ENCODE assay signal across 8 cellular contexts in the genomic region with DNA sequence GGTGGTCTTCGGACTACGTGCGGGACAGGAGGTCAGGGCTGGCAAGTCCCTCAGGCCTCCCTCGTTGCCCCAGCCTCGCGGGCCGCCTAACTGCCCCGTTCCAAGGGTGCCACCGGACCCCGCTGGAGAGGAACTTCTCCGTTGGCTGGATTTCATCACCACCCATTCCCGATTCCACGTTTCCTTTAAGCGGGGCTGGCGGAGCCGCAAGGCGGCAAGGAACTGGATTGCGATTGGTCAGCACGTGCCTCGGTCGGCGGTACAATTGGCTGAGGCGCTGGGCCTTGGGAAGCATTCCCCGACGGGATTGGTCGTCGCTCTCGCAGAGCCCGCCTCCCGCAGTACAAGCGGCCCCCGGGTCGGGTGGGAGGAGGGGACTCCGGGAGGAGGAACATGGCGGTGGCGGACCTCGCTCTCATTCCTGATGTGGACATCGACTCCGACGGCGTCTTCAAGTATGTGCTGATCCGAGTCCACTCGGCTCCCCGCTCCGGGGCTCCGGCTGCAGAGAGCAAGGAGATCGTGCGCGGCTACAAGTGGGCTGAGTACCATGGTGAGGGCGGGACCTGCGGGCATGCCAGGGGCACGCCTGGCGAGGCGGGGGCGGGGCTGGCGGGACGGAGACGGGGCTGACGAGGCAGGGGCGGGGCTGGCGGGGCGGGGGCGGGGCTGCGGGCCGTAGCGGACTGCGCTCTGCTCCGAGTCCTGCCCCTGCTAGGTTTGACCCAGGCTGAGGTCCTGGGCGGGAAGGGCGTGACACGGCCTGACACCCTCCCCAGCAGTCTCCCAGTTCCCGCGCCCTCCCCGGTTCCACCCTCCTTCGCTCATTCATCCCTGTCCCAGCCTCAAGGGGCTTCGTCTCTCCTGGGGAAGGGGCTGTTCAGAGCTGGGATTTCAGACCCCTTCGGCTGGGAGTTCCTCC. TPM values are rescaled to one million over a fixed set of nuclear protein-coding genes. Genes with fewer than 3 reads are reported as not detected.
DNase-seq lines count a peak whose midpoint lies in the region; ATAC-seq and TF ChIP-seq lines count a peak whose summit lies in the region.

Gene PHPT1 (plus strand): TSS at position 372 of the 922 bp plus-strand sequence. CDS start 22 bp downstream, at position 394.

- no peaks in the 10 kb centered on the region for H4K20me1 ChIP-seq in OCI-LY1 (ENCODE audit: insufficient read depth, low read length)

- H3K79me2 ChIP-seq in OCI-LY1 (ENCODE audit: insufficient read depth, low read length) = no peaks in the 10 kb centered on the region

- peak within 1 kb of the TSS; percentile 98 for H3K27ac Mint-ChIP-seq in Calu3 (ENCODE audit: unreplicated experiment)

- peaks cover 5% of the 10 kb centered on the region for H3K27me3 ChIP-seq in HUES64 (ENCODE audit: insufficient read depth, low read length)
- H3K27me3 ChIP-seq in OCI-LY1 (ENCODE audit: insufficient read depth, low read length) = no peaks in the 10 kb centered on the region

- peak within 1 kb of the TSS; percentile 96 for H3K4me3 Mint-ChIP-seq in Calu3 (ENCODE audit: low read depth, unreplicated experiment)

- no peaks in the 10 kb centered on the region for H3K4me1 ChIP-seq in HUES64 (ENCODE audit: insufficient read depth, low read length)
- H3K4me1 ChIP-seq in OCI-LY1 (ENCODE audit: insufficient read depth, low read length, severe bottlenecking) = peaks cover 7% of the 10 kb centered on the region

- under 1% methylated on average over 77 of the region's 77 CpGs for WGBS in HUES64

- no peaks in the 10 kb centered on the region for H3K9me3 Mint-ChIP-seq in Calu3 (ENCODE audit: low read depth, unreplicated experiment)

- peaks cover 5% of the 10 kb centered on the region for H3K4me1 Mint-ChIP-seq in Calu3 (ENCODE audit: low read depth, unreplicated experiment)

- peak within 1 kb of the TSS; percentile 89 for H3K4me3 ChIP-seq in HUES64 (ENCODE audit: low read length)
- peak within 1 kb of the TSS; percentile 65 for H3K4me3 ChIP-seq in OCI-LY1 (ENCODE audit: low read depth, low read length, poor library complexity, severe bottlenecking)

- no peaks in the 10 kb centered on the region for H3F3A ChIP-seq in OCI-LY1 (ENCODE audit: insufficient read depth, low read length)

- ATAC-seq in GM21447 (IDR thresholded peaks at IDR 0.05; ENCODE audit: unreplicated experiment) = peak; percentile 67

- H3K27me3 Mint-ChIP-seq in Calu3 (ENCODE audit: unreplicated experiment) = no peaks in the 10 kb centered on the region

- in situ Hi-C loops in endometrial microvascular endothelial cells (cut with HindIII; ENCODE audit: inconsistent ontology term, low pct_unique_long_range_greater_than_20kb, low sequenced_read_pairs) = no loop called here

- intact Hi-C loops in Calu3 (cut with micrococcal nuclease; ENCODE audit: unreplicated experiment) = no loop called here

- peak within 1 kb of the TSS; percentile 95 for H3K27ac ChIP-seq in HUES64 (ENCODE audit: low read depth, low read length)
- peak within 1 kb of the TSS; percentile 76 for H3K27ac ChIP-seq in OCI-LY1 (ENCODE audit: low read depth, low read length, poor library complexity, severe bottlenecking)

- H3K36me3 Mint-ChIP-seq in Calu3 (ENCODE audit: insufficient read depth, unreplicated experiment) = peaks cover 59% of the 10 kb centered on the region

- H3K9ac ChIP-seq in HUES64 (ENCODE audit: low read depth, low read length) (peak within 1 kb of the TSS; percentile 90), OCI-LY1 (ENCODE audit: low read length) (peak within 1 kb of the TSS; percentile 65)

- no peak within 1 kb of the TSS for H2AFZ ChIP-seq in OCI-LY1 (ENCODE audit: low read length)

- peak; percentile 94 for DNase-seq in Calu3
- DNase-seq in activated CD8-positive, alpha-beta memory T cell treated with anti-CD3 and anti-CD28 coated beads, Interleukin-2, amount 50 U/mL, for 4 hours = peak; percentile 95
- DNase-seq in mesenteric fat pad (ENCODE audit: low spot score) = peak; percentile 100
- peak; percentile 84 for DNase-seq in stimulated activated CD8-positive, alpha-beta memory T cell treated with anti-CD3 and anti-CD28 coated beads, Interleukin-15, amount 100 ng/mL, for 24 hours (ENCODE audit: low read depth)

- peak within 1 kb of the TSS; percentile 76 for H3K4me2 ChIP-seq in OCI-LY1 (ENCODE audit: low read length)

- CTCF ChIA-PET in Calu3 (lab: Charles Lee) = no interaction called here

- H3K9me3 ChIP-seq in HUES64 (ENCODE audit: insufficient read depth, low read depth, low read length) (no peaks in the 10 kb centered on the region), OCI-LY1 (ENCODE audit: low read length) (no peaks in the 10 kb centered on the region)

- TF ChIP-seq CTCF in Calu3 (IDR thresholded peaks at IDR 0.05; ENCODE audit: unreplicated experiment) (no peak), OCI-LY1 (IDR thresholded peaks at IDR 0.05; ENCODE audit: low read length) (no peak)

- H3K36me3 ChIP-seq in HUES64 (ENCODE audit: insufficient read depth, low read length) (peaks cover 17% of the 10 kb centered on the region), OCI-LY1 (ENCODE audit: insufficient read depth, low read length) (peaks cover 9% of the 10 kb centered on the region; the same call in 1 of the 2 replicates)

- no TSS peak for BruUV-seq in Calu3 (replicated peaks; lab: Mats Ljungman, UMichigan)

- H3K9me2 ChIP-seq in OCI-LY1 (ENCODE audit: low read depth, low read length) = no peaks in the 10 kb centered on the region

RNA-seq across cellular contexts. Expression of gene PHPT1, which starts in this region (rescaled TPM):
- total RNA-seq in Calu3 (2022) (44.1 and 48.7 TPM in 2 replicates), endometrial microvascular endothelial cells (ENCODE audit: inconsistent ontology term) (95.9 TPM), mesenteric fat pad (89.6 TPM)
- 113 TPM for polyA plus RNA-seq in HUES64 (2013, experiment 1 of 2)
- 129 TPM for polyA plus RNA-seq in HUES64 (2013, experiment 2 of 2)

Comparison
In these comparisons a context has a peak if more than half of its experiments do, and no peak if none do; other contexts are left out.
1. Peak in every context shown above with its lines: DNase-seq, ATAC-seq, H3K4me3 ChIP-seq and H3K27ac ChIP-seq.